In genomic region chr5:143426437-143426991, GRCh38 we compare ENCODE assay signal across 16 cellular contexts. TPM values are rescaled to one million over a fixed set of nuclear protein-coding genes. Genes with fewer than 3 reads are reported as not detected.
DNase-seq lines count a peak whose midpoint lies in the region; ATAC-seq and TF ChIP-seq lines count a peak whose summit lies in the region.
"Had no signal": no experiment of that assay in that cellular context is flagged by ENCODE, and none has a peak within 500 bp of the region (broad histone marks: within the 10 kb centered on the region; RNA-seq: fewer than 3 reads in every experiment).

No MANE protein-coding gene starts in this region.

- no peaks in the 10 kb centered on the region for H3K9me2 ChIP-seq in SK-N-SH

- CTCF ChIA-PET in SK-N-SH (lab: Yijun Ruan, JAX), result interaction anchor here (1.1 kb wide), 1 partner anchor 541 kb away, joined by 4 read pairs; no protein-coding TSS in a partner anchor

- peaks cover 4% of the 10 kb centered on the region for H3K4me1 Mint-ChIP-seq in T-helper 17 cell

- H3K9me3 ChIP-seq in T-helper 17 cell (ENCODE audit: control insufficient read depth, low read length, poor library complexity, severe bottlenecking) (no peaks in the 10 kb centered on the region), SK-N-SH (no peaks in the 10 kb centered on the region)
- H3K9me3 ChIP-seq: colonic mucosa, left ventricle myocardium inferior, neutrophil had no signal

- no peaks in the 10 kb centered on the region for H3F3A ChIP-seq in SK-N-SH (replicated peaks; ENCODE audit: insufficient read depth)

- POLR2A ChIA-PET in SK-N-SH (lab: Yijun Ruan, JAX), result no interaction called here

- H4K20me1 ChIP-seq in SK-N-SH (ENCODE audit: insufficient read depth), result no peaks in the 10 kb centered on the region

- H3K9ac ChIP-seq in SK-N-SH, result no peak overlapping the region

- peaks cover 3% of the 10 kb centered on the region for H3K36me3 Mint-ChIP-seq in T-helper 17 cell (ENCODE audit: low read depth)

- TF ChIP-seq EP300 in SK-N-SH (IDR thresholded peaks at IDR 0.05; ENCODE audit: borderline replicate concordance in 1 of 2, low read depth in 1 of 2, low read length in 1 of 2), result no peak

- no peak overlapping the region for H3K27ac Mint-ChIP-seq in T-helper 17 cell

- H3K4me1 ChIP-seq in SK-N-SH (ENCODE audit: control insufficient read depth in 1 of 2, insufficient read depth in 2 of 2, low read depth in 1 of 2, low read length in 1 of 2), result no peaks in the 10 kb centered on the region
- H3K4me1 ChIP-seq: colonic mucosa, left ventricle myocardium inferior had no signal

- H2AFZ ChIP-seq in SK-N-SH (ENCODE audit: low read depth), result no peak overlapping the region

- peak; percentile 47 for ATAC-seq in GM18508 (IDR thresholded peaks at IDR 0.05; ENCODE audit: insufficient read depth, unreplicated experiment)
- peak; percentile 72 for ATAC-seq in GM19452 (IDR thresholded peaks at IDR 0.05; ENCODE audit: unreplicated experiment)
- ATAC-seq in HG02970 (IDR thresholded peaks at IDR 0.05; ENCODE audit: low FRiP score, unreplicated experiment), result peak; percentile 55
- ATAC-seq in T-helper 17 cell, result no peak

- no peak for TF ChIP-seq RAD21 in SK-N-SH (IDR thresholded peaks at IDR 0.05; ENCODE audit: low read length)

- 85% methylated on average over 9 of the region's 9 CpGs for WGBS in SK-N-SH (ENCODE audit: low lambda C conversion rate)

- H3K4me2 ChIP-seq in SK-N-SH, result no peak overlapping the region

- no peaks in the 10 kb centered on the region for H3K79me2 ChIP-seq in SK-N-SH (ENCODE audit: insufficient read depth)

- DNase-seq in T-helper 17 cell (no peak), iPS-NIHi11 (ENCODE audit: low spot score) (no peak), SK-N-SH (no peak), NCI-H1105 (lab: John Stamatoyannopoulos, UW) (no peak), cardiac septum (ENCODE audit: low spot score) (no peak)
- DNase-seq: colonic mucosa; left ventricle myocardium inferior; NCI-H345; RPMI8226; stimulated activated CD4-positive, alpha-beta T cell treated with anti-CD3 and anti-CD28 coated beads, Interleukin-15, amount 100 ng/mL, for 24 hours; stimulated activated naive CD4-positive, alpha-beta T cell treated with Interleukin-2 at 50 U/mL for 16 hours had no signal

- no peaks in the 10 kb centered on the region for H3K27me3 ChIP-seq in SK-N-SH (ENCODE audit: insufficient read depth)
- H3K27me3 ChIP-seq: colonic mucosa, neutrophil had no signal

- no peaks in the 10 kb centered on the region for H3K36me3 ChIP-seq in SK-N-SH (replicated peaks in 1 of 2; ENCODE audit: control insufficient read depth in 1 of 2, insufficient read depth in 2 of 2, low read length in 1 of 2)
- H3K36me3 ChIP-seq: colonic mucosa, left ventricle myocardium inferior, neutrophil had no signal

- TF ChIP-seq CTCF in SK-N-SH (IDR thresholded peaks at IDR 0.05), result no peak

- no peaks in the 10 kb centered on the region for H3K27me3 Mint-ChIP-seq in T-helper 17 cell

- intact Hi-C loops in cardiac septum (cut with DNase I), result no loop called here

- no peak overlapping the region for H3K4me3 ChIP-seq in SK-N-SH (ENCODE audit: low read depth in 2 of 2, low read length in 1 of 2)
- H3K4me3 ChIP-seq: colonic mucosa, left ventricle myocardium inferior had no signal

- no peak overlapping the region for H3K27ac ChIP-seq in SK-N-SH (ENCODE audit: low read depth in 2 of 2, low read length in 1 of 2)
- H3K27ac ChIP-seq: C4-2B, colonic mucosa, left ventricle myocardium inferior, neutrophil had no signal

- H3K4me3 Mint-ChIP-seq in T-helper 17 cell, result peak overlapping the region; percentile 58

TF ChIP-seq in SK-N-SH, 30 proteins besides CTCF, POLR2A, EP300 and RAD21:
- TF ChIP-seq POLR2AphosphoS5 (IDR thresholded peaks at IDR 0.05; ENCODE audit: low read depth, low read length) (no peak), MEF2A (IDR thresholded peaks at IDR 0.05; ENCODE audit: borderline replicate concordance, low read depth) (no peak), JUND (IDR thresholded peaks at IDR 0.05) (no peak), FOSL2 (IDR thresholded peaks at IDR 0.05; ENCODE audit: borderline replicate concordance, low read depth) (no peak), GABPA (IDR thresholded peaks at IDR 0.05; ENCODE audit: low read depth) (no peak), MXI1 (IDR thresholded peaks at IDR 0.05; ENCODE audit: low read depth, low read length) (no peak), GATA2 (CRISPR knock-in tag; IDR thresholded peaks at IDR 0.05) (no peak), YY1 (IDR thresholded peaks at IDR 0.05; ENCODE audit: low read depth) (no peak)
- TF ChIP-seq, protein P1, sequence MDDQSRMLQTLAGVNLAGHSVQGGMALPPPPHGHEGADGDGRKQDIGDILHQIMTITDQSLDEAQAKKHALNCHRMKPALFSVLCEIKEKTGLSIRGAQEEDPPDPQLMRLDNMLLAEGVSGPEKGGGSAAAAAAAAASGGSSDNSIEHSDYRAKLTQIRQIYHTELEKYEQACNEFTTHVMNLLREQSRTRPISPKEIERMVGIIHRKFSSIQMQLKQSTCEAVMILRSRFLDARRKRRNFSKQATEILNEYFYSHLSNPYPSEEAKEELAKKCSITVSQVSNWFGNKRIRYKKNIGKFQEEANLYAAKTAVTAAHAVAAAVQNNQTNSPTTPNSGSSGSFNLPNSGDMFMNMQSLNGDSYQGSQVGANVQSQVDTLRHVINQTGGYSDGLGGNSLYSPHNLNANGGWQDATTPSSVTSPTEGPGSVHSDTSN (IDR thresholded peaks at IDR 0.05), result no peak
- TF ChIP-seq, protein P2, sequence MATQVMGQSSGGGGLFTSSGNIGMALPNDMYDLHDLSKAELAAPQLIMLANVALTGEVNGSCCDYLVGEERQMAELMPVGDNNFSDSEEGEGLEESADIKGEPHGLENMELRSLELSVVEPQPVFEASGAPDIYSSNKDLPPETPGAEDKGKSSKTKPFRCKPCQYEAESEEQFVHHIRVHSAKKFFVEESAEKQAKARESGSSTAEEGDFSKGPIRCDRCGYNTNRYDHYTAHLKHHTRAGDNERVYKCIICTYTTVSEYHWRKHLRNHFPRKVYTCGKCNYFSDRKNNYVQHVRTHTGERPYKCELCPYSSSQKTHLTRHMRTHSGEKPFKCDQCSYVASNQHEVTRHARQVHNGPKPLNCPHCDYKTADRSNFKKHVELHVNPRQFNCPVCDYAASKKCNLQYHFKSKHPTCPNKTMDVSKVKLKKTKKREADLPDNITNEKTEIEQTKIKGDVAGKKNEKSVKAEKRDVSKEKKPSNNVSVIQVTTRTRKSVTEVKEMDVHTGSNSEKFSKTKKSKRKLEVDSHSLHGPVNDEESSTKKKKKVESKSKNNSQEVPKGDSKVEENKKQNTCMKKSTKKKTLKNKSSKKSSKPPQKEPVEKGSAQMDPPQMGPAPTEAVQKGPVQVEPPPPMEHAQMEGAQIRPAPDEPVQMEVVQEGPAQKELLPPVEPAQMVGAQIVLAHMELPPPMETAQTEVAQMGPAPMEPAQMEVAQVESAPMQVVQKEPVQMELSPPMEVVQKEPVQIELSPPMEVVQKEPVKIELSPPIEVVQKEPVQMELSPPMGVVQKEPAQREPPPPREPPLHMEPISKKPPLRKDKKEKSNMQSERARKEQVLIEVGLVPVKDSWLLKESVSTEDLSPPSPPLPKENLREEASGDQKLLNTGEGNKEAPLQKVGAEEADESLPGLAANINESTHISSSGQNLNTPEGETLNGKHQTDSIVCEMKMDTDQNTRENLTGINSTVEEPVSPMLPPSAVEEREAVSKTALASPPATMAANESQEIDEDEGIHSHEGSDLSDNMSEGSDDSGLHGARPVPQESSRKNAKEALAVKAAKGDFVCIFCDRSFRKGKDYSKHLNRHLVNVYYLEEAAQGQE (IDR thresholded peaks at IDR 0.05; ENCODE audit: low read depth, low read length), result no peak

RNA-seq across cellular contexts. Expression of gene NR3C1, which starts 23.0 kb away (rescaled TPM):
- total RNA-seq in T-helper 17 cell, result 100 to 1,000 TPM; 118 to 133 TPM
- 7.1 and 8.2 TPM in 2 replicates for polyA plus RNA-seq in SK-N-SH (2012; rRNA removed)
- polyA plus RNA-seq in SK-N-SH (2012; cell fraction: cytosol; rRNA removed), result 9.7 and 9.8 TPM in 2 replicates
- 4.2 and 8.9 TPM in 2 replicates for polyA plus RNA-seq in SK-N-SH (2012; cell fraction: nucleus; rRNA removed)
- 68.5 TPM for total RNA-seq in cardiac septum
